ENCODE assay signal across 25 cellular contexts in the genomic region with DNA sequence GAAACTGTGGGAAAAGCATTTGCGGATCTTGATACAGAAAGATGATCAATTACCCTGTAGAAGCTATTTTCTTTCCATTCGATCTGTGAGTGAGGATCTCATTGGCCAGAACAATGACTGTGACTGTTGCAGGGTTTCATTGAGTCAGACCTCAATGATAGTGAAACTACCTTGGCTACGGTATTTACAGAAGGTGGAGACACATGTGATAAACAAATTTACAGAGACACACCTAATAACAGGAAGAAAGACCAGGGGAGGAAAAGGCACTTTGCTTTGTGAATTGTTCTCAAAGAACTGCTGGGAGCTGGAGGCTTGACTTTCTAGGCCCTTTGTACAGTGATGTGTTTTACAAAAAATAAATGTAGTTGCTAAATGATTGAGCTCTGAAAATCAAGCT. TPM values are rescaled to one million over a fixed set of nuclear protein-coding genes. Genes with fewer than 3 reads are reported as not detected.
DNase-seq lines count a peak whose midpoint lies in the region; ATAC-seq and TF ChIP-seq lines count a peak whose summit lies in the region.
"Had no signal": no experiment of that assay in that cellular context is flagged by ENCODE, and none has a peak within 500 bp of the region (broad histone marks: within the 10 kb centered on the region; RNA-seq: fewer than 3 reads in every experiment).

No MANE protein-coding gene starts in this region.

- no peaks in the 10 kb centered on the region for H3K36me3 Mint-ChIP-seq in activated T-helper 17 cell treated with anti-CD3 and anti-CD28 coated beads, Interleukin-2, amount 50 U/mL, for 72 hours (ENCODE audit: low read depth)

- no peak overlapping the region for H3K4me3 Mint-ChIP-seq in activated T-helper 17 cell treated with anti-CD3 and anti-CD28 coated beads, Interleukin-2, amount 50 U/mL, for 72 hours
- H3K4me3 Mint-ChIP-seq: activated CD4-positive, alpha-beta T cell treated with anti-CD3 and anti-CD28 coated beads, Interleukin-2, amount 10 ng/mL, durations not matched to agents 7 days and 5 days; activated CD8-positive, alpha-beta memory T cell treated with anti-CD3 and anti-CD28 coated beads, Interleukin-2, amount 10 ng/mL, durations not matched to agents 7 days and 5 days; CD4-positive, alpha-beta T cell; natural killer cell had no signal

- DNase-seq in tibial nerve (ENCODE audit: low spot score in 2 of 2): no peak
- DNase-seq in stimulated activated CD4-positive, alpha-beta T cell treated with anti-CD3 and anti-CD28 coated beads, Interleukin-4, amount 100 ng/mL, for 24 hours: no peak
- DNase-seq: activated CD4-positive, alpha-beta T cell treated with anti-CD3 and anti-CD28 coated beads, Interleukin-2, amount 10 ng/mL, durations not matched to agents 7 days and 5 days; activated CD8-positive, alpha-beta memory T cell treated with anti-CD3 and anti-CD28 coated beads, Interleukin-2, amount 10 ng/mL, durations not matched to agents 7 days and 5 days; activated naive CD4-positive, alpha-beta T cell treated with anti-CD3 and anti-CD28 coated beads, Interleukin-2, amount 50 U/mL, for 16 hours; CD4-positive, alpha-beta T cell; erythroblast; foreskin melanocyte; Karpas-422; mesenchymal stem cell; natural killer cell; NCI-H1092; NCI-H187 treated with DMSO at 0.1 percent for 48 hours; NCI-H446 treated with DMSO at 0.1 percent for 48 hours; right cardiac atrium; SK-N-SH; WERI-Rb-1 had no signal

- peaks cover 15% of the 10 kb centered on the region for H3K9me3 Mint-ChIP-seq in activated T-helper 17 cell treated with anti-CD3 and anti-CD28 coated beads, Interleukin-2, amount 50 U/mL, for 72 hours

- peaks cover 8% of the 10 kb centered on the region for H3K27me3 Mint-ChIP-seq in activated T-helper 17 cell treated with anti-CD3 and anti-CD28 coated beads, Interleukin-2, amount 50 U/mL, for 72 hours

- H3K9me3 ChIP-seq in mucosa of rectum (ENCODE audit: control insufficient read depth in 2 of 2, low read length in 2 of 2) (peaks cover 0 to 3% of the 10 kb centered on the region in 2 donors), tibial nerve (peaks cover 0 to 22% (median 0%) of the 10 kb centered on the region in 4 donors)
- H3K9me3 ChIP-seq: SK-N-SH had no signal

- TF ChIP-seq POLR2A in tibial nerve (IDR thresholded peaks at IDR 0.05): no peak

- 83 to 86% methylated on average over 3 of the region's 3 CpGs for WGBS in tibial nerve, 2 donors

- H3K27me3 ChIP-seq in mucosa of rectum (ENCODE audit: control insufficient read depth in 2 of 2, insufficient read depth in 2 of 2, low read length in 2 of 2): no peaks in the 10 kb centered on the region
- no peaks in the 10 kb centered on the region for H3K27me3 ChIP-seq in tibial nerve
- H3K27me3 ChIP-seq: cardiac muscle cell had no signal

- H3K27ac ChIP-seq in 22Rv1: peak overlapping the region; percentile 25; the same call in 1 of the 2 replicates
- peak overlapping the region; percentile 29 to 69 for H3K27ac ChIP-seq in mucosa of rectum (ENCODE audit: low read depth in 2 of 2, low read length in 2 of 2)
- no peak overlapping the region for H3K27ac ChIP-seq in tibial nerve
- H3K27ac ChIP-seq: cardiac muscle cell, RWPE1, WERI-Rb-1 had no signal

- TF ChIP-seq CTCF in 22Rv1 (IDR thresholded peaks at IDR 0.05) (no peak), tibial nerve (IDR thresholded peaks at IDR 0.05) (no peak)

- H3K4me1 ChIP-seq in mucosa of rectum (ENCODE audit: control insufficient read depth in 2 of 2, insufficient read depth in 2 of 2, low read length in 2 of 2): peaks cover 0 to 16% of the 10 kb centered on the region in 2 donors
- no peaks in the 10 kb centered on the region for H3K4me1 ChIP-seq in tibial nerve

- TF ChIP-seq EP300 in tibial nerve (IDR thresholded peaks at IDR 0.05): no peak

- H3K4me1 Mint-ChIP-seq in activated T-helper 17 cell treated with anti-CD3 and anti-CD28 coated beads, Interleukin-2, amount 50 U/mL, for 72 hours: no peaks in the 10 kb centered on the region
- H3K4me1 Mint-ChIP-seq: natural killer cell had no signal

- no peak overlapping the region for H3K27ac Mint-ChIP-seq in activated T-helper 17 cell treated with anti-CD3 and anti-CD28 coated beads, Interleukin-2, amount 50 U/mL, for 72 hours
- H3K27ac Mint-ChIP-seq: activated CD4-positive, alpha-beta T cell treated with anti-CD3 and anti-CD28 coated beads, Interleukin-2, amount 10 ng/mL, durations not matched to agents 7 days and 5 days; activated CD8-positive, alpha-beta memory T cell treated with anti-CD3 and anti-CD28 coated beads, Interleukin-2, amount 10 ng/mL, durations not matched to agents 7 days and 5 days; CD4-positive, alpha-beta T cell; natural killer cell had no signal

- no peak overlapping the region for H3K4me3 ChIP-seq in mucosa of rectum (ENCODE audit: low read length in 2 of 2)
- no peak overlapping the region for H3K4me3 ChIP-seq in tibial nerve
- H3K4me3 ChIP-seq: cardiac muscle cell had no signal

- H3K36me3 ChIP-seq in mucosa of rectum (ENCODE audit: control insufficient read depth in 2 of 2, insufficient read depth in 2 of 2, low read length in 2 of 2): no peaks in the 10 kb centered on the region
- H3K36me3 ChIP-seq in tibial nerve: no peaks in the 10 kb centered on the region
- H3K36me3 ChIP-seq: cardiac muscle cell, WERI-Rb-1 had no signal

- peak; percentile 39 for ATAC-seq in GM18867 (IDR thresholded peaks at IDR 0.05; ENCODE audit: unreplicated experiment)
- ATAC-seq in activated T-helper 17 cell treated with anti-CD3 and anti-CD28 coated beads, Interleukin-2, amount 50 U/mL, for 72 hours (replicated peaks): peak; percentile 49
- no peak for ATAC-seq in GM18502 (IDR thresholded peaks at IDR 0.05; ENCODE audit: poor library complexity, unreplicated experiment)
- no peak for ATAC-seq in GM18511 (IDR thresholded peaks at IDR 0.05; ENCODE audit: unreplicated experiment)
- ATAC-seq: activated CD8-positive, alpha-beta memory T cell treated with anti-CD3 and anti-CD28 coated beads, Interleukin-2, amount 10 ng/mL, durations not matched to agents 7 days and 5 days; natural killer cell had no signal

- no peak overlapping the region for H3K9ac ChIP-seq in mucosa of rectum (ENCODE audit: low read depth in 1 of 2, low read length in 2 of 2)
- H3K9ac ChIP-seq: SK-N-SH had no signal

RNA-seq across cellular contexts. Expression of a gene that starts 19.9 kb away (rescaled TPM):
- 10 to 100 TPM; 66.7 to 74.2 TPM for total RNA-seq in activated T-helper 17 cell treated with anti-CD3 and anti-CD28 coated beads, Interleukin-2, amount 50 U/mL, for 72 hours
- total RNA-seq in tibial nerve: 100 to 1,000 TPM; 115 to 148 (median 138) TPM

RNA-seq across cellular contexts. Expression of a gene that starts 52.3 kb away (rescaled TPM):
- total RNA-seq in activated T-helper 17 cell treated with anti-CD3 and anti-CD28 coated beads, Interleukin-2, amount 50 U/mL, for 72 hours: under 1 TPM in 1 of 2 donors, not detected in 1; 0.08 TPM
- total RNA-seq in tibial nerve: 10 to 100 TPM; 12.6 to 20.8 (median 18.3) TPM

Comparison
In these comparisons a context has a peak if more than half of its experiments do, and no peak if none do; other contexts are left out.
1. H3K27ac ChIP-seq: peak in 22Rv1 (single experiment) and mucosa of rectum (2 of 2); none in tibial nerve (0 of 4).
2. ATAC-seq: peak in GM18867 (single experiment) and activated T-helper 17 cell treated with anti-CD3 and anti-CD28 coated beads, Interleukin-2, amount 50 U/mL, for 72 hours (single experiment); none in GM18502 (single experiment) and GM18511 (single experiment).
3. RNA of a gene that starts 52.3 kb away (total RNA-seq): 12.6 to 20.8 TPM in tibial nerve; 0.08 TPM in activated T-helper 17 cell treated with anti-CD3 and anti-CD28 coated beads, Interleukin-2, amount 50 U/mL, for 72 hours; every median in the first group is over 10 times any median in the second.